1 cellular context compared by ENCODE assay signal in the genomic region with DNA sequence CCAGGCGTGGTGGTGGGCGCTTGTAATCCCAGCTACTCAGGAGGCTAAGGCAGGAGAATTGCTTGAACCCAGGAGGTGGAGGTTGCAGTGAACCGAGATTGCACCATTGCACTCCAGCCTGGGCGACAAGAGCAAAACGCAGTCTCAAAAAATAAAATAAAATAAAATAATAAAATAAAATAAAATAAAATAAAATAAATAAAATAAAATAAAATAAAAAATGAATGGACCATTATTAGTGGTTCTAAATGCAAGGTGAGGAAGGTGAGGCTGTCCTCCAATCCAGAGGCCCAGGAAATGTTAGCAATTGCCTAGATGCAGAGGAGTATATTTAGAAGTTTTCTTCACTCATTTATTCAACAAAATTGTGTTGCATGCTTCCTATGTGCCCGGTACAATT. TPM values are rescaled to one million over a fixed set of nuclear protein-coding genes. Genes with fewer than 3 reads are reported as not detected.
"Had no signal": no experiment of that assay in that cellular context is flagged by ENCODE, and none has a peak within 500 bp of the region (broad histone marks: within the 10 kb centered on the region; RNA-seq: fewer than 3 reads in every experiment).

No MANE protein-coding gene starts in this region.

RNA-seq across cellular contexts. Expression of gene CRMP1, which starts 55.4 kb away (rescaled TPM):
- total RNA-seq: G401 had no signal
